32 cellular contexts compared by ENCODE assay signal in the genomic region with DNA sequence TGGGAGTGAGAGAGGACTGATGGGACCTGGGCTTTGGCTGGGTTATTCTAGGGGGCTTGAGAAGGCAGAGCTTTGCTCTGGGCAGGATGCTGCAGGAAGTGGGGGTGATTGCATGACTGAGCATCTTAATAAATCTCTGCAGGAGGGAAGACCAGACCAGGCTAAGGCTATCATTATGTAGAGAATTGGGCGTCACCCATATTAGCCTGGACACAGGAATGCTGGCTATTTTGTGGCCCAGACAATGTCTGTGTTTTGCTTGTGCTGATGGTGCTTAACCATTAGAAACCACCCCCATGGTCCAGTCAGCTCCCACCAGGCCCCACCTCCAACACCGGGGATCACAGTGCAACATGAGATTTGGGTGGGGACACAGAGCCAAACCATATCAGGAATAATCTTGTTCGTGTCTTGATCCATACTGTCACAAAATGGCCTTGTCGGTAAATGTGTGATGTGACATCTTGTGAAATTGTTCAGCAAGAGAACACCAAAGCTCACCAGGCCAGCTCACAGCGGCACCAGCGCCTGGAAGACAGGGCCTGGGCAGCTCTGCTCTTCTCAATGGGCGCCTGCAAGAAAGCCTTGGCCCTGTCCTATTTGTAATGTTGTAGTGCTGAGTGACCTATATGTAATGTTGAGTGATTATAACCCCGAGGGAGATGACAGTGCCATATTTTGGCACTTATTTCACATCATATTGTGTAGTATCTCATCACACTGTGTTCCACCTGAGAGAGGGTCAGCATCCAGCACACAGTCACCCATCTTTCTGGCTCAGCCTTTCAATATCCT.
DNase-seq lines count a peak whose midpoint lies in the region; ATAC-seq and TF ChIP-seq lines count a peak whose summit lies in the region.
"Had no signal": no experiment of that assay in that cellular context is flagged by ENCODE, and none has a peak within 500 bp of the region (broad histone marks: within the 10 kb centered on the region; RNA-seq: fewer than 3 reads in every experiment).

No MANE protein-coding gene starts in this region.

- H3K9me3 Mint-ChIP-seq in osteocyte (ENCODE audit: unreplicated experiment): no peaks in the 10 kb centered on the region

- peaks cover 12% of the 10 kb centered on the region for H3K27me3 ChIP-seq in suprapubic skin
- H3K27me3 ChIP-seq: BLaER1 treated with 17β-estradiol and CSF1 and Interleukin-3, amounts not matched to agents 10 nM and 100 nM; MG63; Peyer's patch had no signal

- TF ChIP-seq POLR2A in suprapubic skin (IDR thresholded peaks at IDR 0.05): no peak

- H3K27ac Mint-ChIP-seq in osteocyte (ENCODE audit: unreplicated experiment): peak overlapping the region; percentile 28
- H3K27ac Mint-ChIP-seq: activated B cell treated with CpG ODN at 0.5 μM for 24 hours; activated CD8-positive, alpha-beta memory T cell treated with anti-CD3 and anti-CD28 coated beads, Interleukin-2, amount 10 ng/mL, durations not matched to agents 7 days and 5 days had no signal

- DNase-seq in Caki2 (ENCODE audit: low read depth) (peak; percentile 4), NCI-H69 (lab: John Stamatoyannopoulos, UW) (peak; percentile 55), glomerular visceral epithelial cell (ENCODE audit: extremely low spot score) (peak; percentile 86), osteocyte (ENCODE audit: extremely low spot score, unreplicated experiment) (no peak), suprapubic skin (ENCODE audit: low spot score in 2 of 2) (no peak), LoVo (ENCODE audit: low spot score) (no peak)
- DNase-seq: ACHN; activated B cell treated with CpG ODN at 0.5 μM for 24 hours; activated CD4-positive, alpha-beta T cell treated with anti-CD3 and anti-CD28 coated beads, Interleukin-2, amount 50 U/mL, for 1 hour; activated CD8-positive, alpha-beta memory T cell treated with anti-CD3 and anti-CD28 coated beads, Interleukin-2, amount 10 ng/mL, durations not matched to agents 7 days and 5 days; activated T-cell treated with anti-CD3 and anti-CD28 coated beads, Interleukin-2, amount 50 U/mL, for 48 hours; COR-L47; DMS79; effector memory CD4-positive, alpha-beta T cell; foreskin melanocyte; GOT3; left lung; MG63; naive B cell; NCI-H1105 treated with DMSO at 0.1 percent for 48 hours; NCI-H2029; NCI-H526 treated with DMSO at 0.1 percent for 48 hours; Peyer's patch; retina; SIG-M5; stimulated activated CD4-positive, alpha-beta T cell treated with anti-CD3 and anti-CD28 coated beads, Interleukin-1b, Interleukin-23, amount 100 ng/mL, for 48 hours had no signal

- no peak overlapping the region for H3K4me3 Mint-ChIP-seq in osteocyte (ENCODE audit: unreplicated experiment)
- H3K4me3 Mint-ChIP-seq: activated B cell treated with CpG ODN at 0.5 μM for 24 hours; activated CD8-positive, alpha-beta memory T cell treated with anti-CD3 and anti-CD28 coated beads, Interleukin-2, amount 10 ng/mL, durations not matched to agents 7 days and 5 days; brain had no signal

- peaks cover 2% of the 10 kb centered on the region for H3K36me3 Mint-ChIP-seq in osteocyte (ENCODE audit: unreplicated experiment)
- H3K36me3 Mint-ChIP-seq: activated CD8-positive, alpha-beta memory T cell treated with anti-CD3 and anti-CD28 coated beads, Interleukin-2, amount 10 ng/mL, durations not matched to agents 7 days and 5 days; naive B cell had no signal

- no peaks in the 10 kb centered on the region for H3K27me3 Mint-ChIP-seq in osteocyte (ENCODE audit: unreplicated experiment)

- no peak overlapping the region for H3K27ac ChIP-seq in suprapubic skin
- H3K27ac ChIP-seq: BLaER1 treated with 17β-estradiol and CSF1 and Interleukin-3, amounts not matched to agents 10 nM and 100 nM; left lung; Peyer's patch; tibial nerve had no signal

- H3K4me1 Mint-ChIP-seq in osteocyte (ENCODE audit: unreplicated experiment): peaks cover 10% of the 10 kb centered on the region
- H3K4me1 Mint-ChIP-seq: activated CD8-positive, alpha-beta memory T cell treated with anti-CD3 and anti-CD28 coated beads, Interleukin-2, amount 10 ng/mL, durations not matched to agents 7 days and 5 days had no signal

- 96% methylated on average over 7 of the region's 8 CpGs for WGBS in suprapubic skin

- H3K36me3 ChIP-seq in suprapubic skin: no peaks in the 10 kb centered on the region
- H3K36me3 ChIP-seq: BLaER1 treated with 17β-estradiol and CSF1 and Interleukin-3, amounts not matched to agents 10 nM and 100 nM; left lung; MG63; Peyer's patch; tibial nerve had no signal

- no peaks in the 10 kb centered on the region for H3K9me3 ChIP-seq in suprapubic skin
- H3K9me3 ChIP-seq: MG63 had no signal

- H3K4me1 ChIP-seq in suprapubic skin: no peaks in the 10 kb centered on the region
- H3K4me1 ChIP-seq: left lung, Peyer's patch had no signal

- ATAC-seq in HG02798 (IDR thresholded peaks at IDR 0.05; ENCODE audit: poor library complexity, unreplicated experiment) (no peak), HG02885 (IDR thresholded peaks at IDR 0.05; ENCODE audit: poor library complexity, unreplicated experiment) (no peak)
- ATAC-seq: activated CD8-positive, alpha-beta memory T cell treated with anti-CD3 and anti-CD28 coated beads, Interleukin-2, amount 10 ng/mL, durations not matched to agents 7 days and 5 days; left lung had no signal

- TF ChIP-seq CTCF in osteocyte (IDR thresholded peaks at IDR 0.05) (no peak), suprapubic skin (IDR thresholded peaks at IDR 0.05) (no peak)

- no peak for TF ChIP-seq EP300 in suprapubic skin (IDR thresholded peaks at IDR 0.05)

- H3K4me3 ChIP-seq in suprapubic skin: no peak overlapping the region
- H3K4me3 ChIP-seq: BLaER1 treated with 17β-estradiol and CSF1 and Interleukin-3, amounts not matched to agents 10 nM and 100 nM; left lung; MG63; Peyer's patch; smooth muscle cell; tibial nerve had no signal

- in situ Hi-C loops in Caki2 (cut with HindIII; ENCODE audit: low pct_unique_long_range_greater_than_20kb, low sequenced_read_pairs): no loop called here

Comparison
In these comparisons a context has a peak if more than half of its experiments do, and no peak if none do; other contexts are left out.
1. DNase-seq: peak in Caki2 (single experiment), NCI-H69 (single experiment) and glomerular visceral epithelial cell (single experiment); none in osteocyte (single experiment), suprapubic skin (0 of 2) and LoVo (single experiment).